ENCODE assay signal across 16 cellular contexts in the genomic region with DNA sequence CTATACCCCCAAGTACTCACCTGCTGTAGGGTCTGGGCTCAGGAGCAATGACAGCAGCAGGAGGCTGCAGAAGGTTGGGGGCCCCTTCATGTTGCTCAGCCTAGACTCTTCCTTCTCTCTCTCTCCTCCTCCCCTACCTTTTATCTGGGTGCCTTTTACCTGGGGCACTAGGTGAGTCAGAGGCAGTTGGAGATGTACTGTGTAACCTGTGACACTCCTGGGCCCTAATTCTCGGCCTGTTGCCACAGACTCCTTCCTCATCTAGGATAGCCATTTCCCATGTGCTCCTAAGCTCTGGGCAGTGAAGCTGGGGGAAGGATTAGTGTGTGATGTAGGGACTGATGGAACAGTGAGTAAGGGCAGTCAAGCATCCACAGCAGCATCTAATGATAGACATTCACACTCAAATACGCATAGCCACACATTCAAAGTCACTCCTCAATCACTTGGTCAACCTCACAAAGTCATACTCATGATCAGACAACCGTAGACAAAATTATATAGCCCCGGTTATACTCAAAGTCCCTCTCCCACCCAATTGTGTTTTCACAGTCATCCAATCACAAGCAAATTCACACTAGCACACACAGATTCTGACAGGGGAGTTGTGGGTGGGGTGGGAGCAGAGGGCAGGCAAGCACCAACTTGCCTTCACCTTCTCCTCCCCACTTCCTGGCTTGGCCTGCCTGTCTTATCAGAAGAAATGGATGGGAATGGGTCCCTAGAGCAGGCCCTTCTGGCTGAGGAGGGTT. TPM values are rescaled to one million over a fixed set of nuclear protein-coding genes. Genes with fewer than 3 reads are reported as not detected.
DNase-seq lines count a peak whose midpoint lies in the region; ATAC-seq, FAIRE-seq and TF ChIP-seq lines count a peak whose summit lies in the region.
"Had no signal": no experiment of that assay in that cellular context is flagged by ENCODE, and none has a peak within 500 bp of the region (broad histone marks: within the 10 kb centered on the region; RNA-seq: fewer than 3 reads in every experiment).

A gene with protein sequence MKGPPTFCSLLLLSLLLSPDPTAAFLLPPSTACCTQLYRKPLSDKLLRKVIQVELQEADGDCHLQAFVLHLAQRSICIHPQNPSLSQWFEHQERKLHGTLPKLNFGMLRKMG (minus strand): TSS at position 114 of the 752 bp plus-strand sequence. CDS start 24 bp downstream, at position 90.

- H3K9ac ChIP-seq in Loucy (ENCODE audit: low read depth, low read length, poor library complexity, severe bottlenecking) (peak within 1 kb of the TSS; percentile 25), GM12878 (ENCODE audit: control insufficient read depth, insufficient read depth, low read length) (no peak within 1 kb of the TSS), MM.1S (ENCODE audit: low read length) (no peak within 1 kb of the TSS)

- TF ChIP-seq CTCF in Loucy (conservative IDR thresholded peaks at IDR 0.05; ENCODE audit: low read length), result no peak
- TF ChIP-seq CTCF in GM12878 (IDR thresholded peaks at IDR 0.05 in 2 of 3, conservative IDR thresholded peaks at IDR 0.05 in 1 of 3; ENCODE audit: control insufficient read depth in 2 of 3, extremely low read depth in 1 of 3, insufficient read depth in 1 of 3, low read depth in 3 of 3, low read length in 3 of 3), result no peak
- TF ChIP-seq CTCF in MM.1S (IDR thresholded peaks at IDR 0.05; ENCODE audit: low read length), result no peak
- no peak for TF ChIP-seq CTCF in Peyer's patch (IDR thresholded peaks at IDR 0.05)

- H3K27me3 ChIP-seq in CD4-positive, alpha-beta memory T cell (ENCODE audit: insufficient read depth, low read length), result no peaks in the 10 kb centered on the region
- H3K27me3 ChIP-seq in Loucy (ENCODE audit: insufficient read depth, low read length, poor library complexity, severe bottlenecking) (no peaks in the 10 kb centered on the region), GM12878 (replicated peaks in 1 of 2; ENCODE audit: control insufficient read depth in 2 of 2, insufficient read depth in 2 of 2, low read length in 1 of 2) (no peaks in the 10 kb centered on the region), MM.1S (replicated peaks; ENCODE audit: insufficient read depth, low read length) (no peaks in the 10 kb centered on the region), Peyer's patch (no peaks in the 10 kb centered on the region)
- H3K27me3 ChIP-seq in naive thymus-derived CD4-positive, alpha-beta T cell (ENCODE audit: control insufficient read depth in 2 of 2, insufficient read depth in 2 of 2, low read length in 2 of 2), result no peaks in the 10 kb centered on the region
- H3K27me3 ChIP-seq: cardiac muscle cell, neutrophil, right lobe of liver had no signal

- no peak for TF ChIP-seq RAD21 in GM12878 (IDR thresholded peaks at IDR 0.05; ENCODE audit: insufficient read depth, low read depth, low read length)

- POLR2A ChIA-PET in CD4-positive, alpha-beta memory T cell (lab: Charles Lee; ENCODE audit: partially characterized antibody), result interaction anchor here (0.6 to 18.7 kb wide), 5 partner anchors 19 to 438 kb away, joined by 3 to 484 read pairs (median 3); a partner anchor contains a TSS
- POLR2A ChIA-PET in GM12878 (lab: Charles Lee), result interaction anchor here (0.6 to 1.4 kb wide), 3 partner anchors 10 to 1689 kb away, joined by 3 to 5 read pairs (median 3); a partner anchor contains a TSS
- POLR2A ChIA-PET in naive thymus-derived CD4-positive, alpha-beta T cell (lab: Charles Lee), result interaction anchor here (0.6 to 6.8 kb wide), 7 partner anchors 10 to 51 kb away, joined by 3 to 79 read pairs (median 5); a partner anchor contains a TSS

- no peak for DNase-seq in CD4-positive, alpha-beta memory T cell
- DNase-seq in GM12878 (ENCODE audit: low read depth, low spot score) (no peak), MM.1S (no peak), epidermal melanocyte (ENCODE audit: insufficient read length, low spot score) (no peak), Peyer's patch (no peak)
- DNase-seq in naive thymus-derived CD4-positive, alpha-beta T cell, result no peak
- DNase-seq: DMS153; endodermal cell; mesenchymal stem cell; NCI-H510A treated with DMSO at 0.1 percent for 48 hours; right lobe of liver; stimulated activated CD4-positive, alpha-beta T cell treated with anti-CD3 and anti-CD28 coated beads, Interleukin-4, amount 100 ng/mL, for 1 hour had no signal

- peak within 1 kb of the TSS; percentile 95 to 99 (median 98) for H3K27ac Mint-ChIP-seq in CD4-positive, alpha-beta memory T cell
- peak within 1 kb of the TSS; percentile 86 to 98 (median 97) for H3K27ac Mint-ChIP-seq in naive thymus-derived CD4-positive, alpha-beta T cell
- H3K27ac Mint-ChIP-seq: endodermal cell had no signal

- no peak for TF ChIP-seq POLR2A in GM12878 (IDR thresholded peaks at IDR 0.05; ENCODE audit: low read depth, low read length)
- no peak for TF ChIP-seq POLR2A in Peyer's patch (IDR thresholded peaks at IDR 0.05)

- no peak for TF ChIP-seq EP300 in GM12878 (IDR thresholded peaks at IDR 0.05; ENCODE audit: borderline replicate concordance in 1 of 2, control insufficient read depth in 1 of 2, low read depth in 2 of 2, low read length in 2 of 2)

- H3K79me2 ChIP-seq in Loucy (ENCODE audit: insufficient read depth, low read length) (no peaks in the 10 kb centered on the region), GM12878 (ENCODE audit: control insufficient read depth, insufficient read depth, low read length) (no peaks in the 10 kb centered on the region), MM.1S (ENCODE audit: low read length) (no peaks in the 10 kb centered on the region)

- in situ Hi-C loops in GM12878 (cut with MboI), result no loop called here

- CTCF ChIA-PET in CD4-positive, alpha-beta memory T cell (lab: Charles Lee; ENCODE audit: partially characterized antibody), result interaction anchor here (1.0 to 8.6 kb wide), 8 partner anchors 9 to 60 kb away, joined by 3 to 168 read pairs (median 4); a partner anchor contains a TSS
- CTCF ChIA-PET in GM12878 (lab: Yijun Ruan, JAX), result interaction anchor here (0.8 to 3.2 kb wide), 8 partner anchors 10 to 40 kb away, joined by 3 to 23 read pairs (median 8); a partner anchor contains a TSS
- CTCF ChIA-PET in naive thymus-derived CD4-positive, alpha-beta T cell (lab: Charles Lee), result interaction anchor here (0.7 to 6.0 kb wide), 6 partner anchors 15 to 59 kb away, joined by 3 to 50 read pairs (median 4); a partner anchor contains a TSS

- no peaks in the 10 kb centered on the region for H3K9me3 ChIP-seq in CD4-positive, alpha-beta memory T cell (ENCODE audit: control insufficient read depth in 1 of 2, low read length in 2 of 2)
- H3K9me3 ChIP-seq in Loucy (ENCODE audit: insufficient read depth, low read depth, low read length) (no peaks in the 10 kb centered on the region), GM12878 (replicated peaks; ENCODE audit: control insufficient read depth, insufficient read depth, low read length) (no peaks in the 10 kb centered on the region), MM.1S (replicated peaks; ENCODE audit: insufficient read depth, low read length) (no peaks in the 10 kb centered on the region), Peyer's patch (no peaks in the 10 kb centered on the region)
- no peaks in the 10 kb centered on the region for H3K9me3 ChIP-seq in naive thymus-derived CD4-positive, alpha-beta T cell (ENCODE audit: control insufficient read depth in 2 of 3, low read length in 3 of 3)
- H3K9me3 ChIP-seq: neutrophil, right lobe of liver had no signal

- H3K4me3 ChIP-seq in CD4-positive, alpha-beta memory T cell (ENCODE audit: low read length in 2 of 2), result peak within 1 kb of the TSS in 1 of 2 donors; percentile 18
- H3K4me3 ChIP-seq in Loucy (ENCODE audit: low read length, poor library complexity, severe bottlenecking) (no peak within 1 kb of the TSS), GM12878 (no peak within 1 kb of the TSS), MM.1S (ENCODE audit: low read length) (no peak within 1 kb of the TSS), Peyer's patch (no peak within 1 kb of the TSS)
- no peak within 1 kb of the TSS for H3K4me3 ChIP-seq in naive thymus-derived CD4-positive, alpha-beta T cell (ENCODE audit: low read length)
- H3K4me3 ChIP-seq: cardiac muscle cell, right lobe of liver had no signal

- peaks cover 62% of the 10 kb centered on the region for H3K4me1 ChIP-seq in CD4-positive, alpha-beta memory T cell (ENCODE audit: insufficient read depth, low read length)
- peaks cover 7% of the 10 kb centered on the region for H3K4me1 ChIP-seq in Loucy (ENCODE audit: insufficient read depth, low read length, poor library complexity, severe bottlenecking)
- H3K4me1 ChIP-seq in GM12878 (ENCODE audit: control insufficient read depth, insufficient read depth, low read length), result peaks cover 9% of the 10 kb centered on the region
- peaks cover 33 to 40% of the 10 kb centered on the region in 2 donors for H3K4me1 ChIP-seq in naive thymus-derived CD4-positive, alpha-beta T cell (ENCODE audit: control insufficient read depth in 2 of 2, insufficient read depth in 2 of 2, low read length in 2 of 2)
- H3K4me1 ChIP-seq in MM.1S (ENCODE audit: low read length), result peaks cover 9% of the 10 kb centered on the region; the same call in 1 of the 2 replicates
- H3K4me1 ChIP-seq in Peyer's patch, result peaks cover 0 to 7% (median 6%) of the 10 kb centered on the region in 4 donors

- H3K9me2 ChIP-seq in Loucy (replicated peaks; ENCODE audit: low read depth, low read length) (no peaks in the 10 kb centered on the region), MM.1S (replicated peaks; ENCODE audit: insufficient read depth, low read length) (no peaks in the 10 kb centered on the region)

- no TSS peak for BruUV-seq in GM12878 (replicated peaks; lab: Mats Ljungman, UMichigan)

- no peaks in the 10 kb centered on the region for H3K27me3 Mint-ChIP-seq in CD4-positive, alpha-beta memory T cell
- no peaks in the 10 kb centered on the region for H3K27me3 Mint-ChIP-seq in naive thymus-derived CD4-positive, alpha-beta T cell

- ATAC-seq in GM12878, result no peak
- no peak for ATAC-seq in naive thymus-derived CD4-positive, alpha-beta T cell
- ATAC-seq: right lobe of liver had no signal

- H3F3A ChIP-seq in Loucy (ENCODE audit: low read depth) (no peaks in the 10 kb centered on the region), MM.1S (ENCODE audit: insufficient read depth, low read length) (peaks cover 17% of the 10 kb centered on the region)

- H3K4me1 Mint-ChIP-seq in CD4-positive, alpha-beta memory T cell, result peaks cover 43 to 69% (median 55%) of the 10 kb centered on the region in 4 donors
- H3K4me1 Mint-ChIP-seq in naive thymus-derived CD4-positive, alpha-beta T cell, result peaks cover 37 to 60% (median 50%) of the 10 kb centered on the region in 7 donors

- SMC1A ChIA-PET in GM12878 (lab: Charles Lee; ENCODE audit: uncharacterized antibody, unreplicated experiment), result interaction anchor here (1.8 kb wide), 1 partner anchor 25 kb away, joined by 7 read pairs; a partner anchor contains a TSS

- 50% methylated on average over 4 of the region's 4 CpGs for WGBS in GM12878 (ENCODE audit: insufficient coverage, insufficient replicate concordance, low lambda C conversion rate, missing lambda C conversion rate)

- H3K4me2 ChIP-seq in Loucy (ENCODE audit: low read depth, low read length, poor library complexity, severe bottlenecking) (no peak within 1 kb of the TSS), GM12878 (ENCODE audit: control insufficient read depth, insufficient read depth) (0 out of 2 replicates have a peak within 1 kb of the TSS, but pooled peaks have one; percentile 25), MM.1S (ENCODE audit: low read depth, low read length) (no peak within 1 kb of the TSS)

- intact Hi-C loops in CD4-positive, alpha-beta memory T cell (cut with micrococcal nuclease), result loop anchor here (10.0 kb wide), 3 partner anchors 412 to 1152 kb away; a partner anchor contains a TSS
- intact Hi-C loops in GM12878 (cut with micrococcal nuclease; ENCODE audit: unreplicated experiment), result no loop called here
- intact Hi-C loops in naive thymus-derived CD4-positive, alpha-beta T cell (cut with micrococcal nuclease), result loop anchor here (5.0 to 10.0 kb wide), 6 partner anchors 412 to 1498 kb away; a partner anchor contains a TSS

- no peak for FAIRE-seq in GM12878 (lab: Jason Lieb, UNC)

- peak within 1 kb of the TSS; percentile 98 for H3K27ac ChIP-seq in CD4-positive, alpha-beta memory T cell (ENCODE audit: low read depth, low read length)
- H3K27ac ChIP-seq in GM12878 (ENCODE audit: control insufficient read depth, insufficient read depth), result no peak within 1 kb of the TSS
- H3K27ac ChIP-seq in naive thymus-derived CD4-positive, alpha-beta T cell (ENCODE audit: low read depth, low read length), result peak within 1 kb of the TSS; percentile 74
- H3K27ac ChIP-seq in MM.1S (ENCODE audit: low read length), result no peak within 1 kb of the TSS
- H3K27ac ChIP-seq in Peyer's patch, result peak within 1 kb of the TSS in 1 of 4 donors; percentile 1
- H3K27ac ChIP-seq: cardiac muscle cell, neutrophil had no signal

- RAD21 ChIA-PET in GM12878 (lab: Charles Lee; ENCODE audit: unreplicated experiment), result no interaction called here

- H4K20me1 ChIP-seq in Loucy (ENCODE audit: insufficient read depth, low read length, poor library complexity, severe bottlenecking), result no peaks in the 10 kb centered on the region
- no peaks in the 10 kb centered on the region for H4K20me1 ChIP-seq in GM12878 (ENCODE audit: control insufficient read depth, insufficient read depth)
- H4K20me1 ChIP-seq in MM.1S (ENCODE audit: insufficient read depth, low read length), result no peaks in the 10 kb centered on the region

- H3K36me3 Mint-ChIP-seq in CD4-positive, alpha-beta memory T cell, result peaks cover 20 to 28% of the 10 kb centered on the region in 2 donors
- H3K36me3 Mint-ChIP-seq in naive thymus-derived CD4-positive, alpha-beta T cell, result peaks cover 0 to 27% (median 12%) of the 10 kb centered on the region in 5 donors

- peak within 1 kb of the TSS; percentile 28 to 97 (median 85) for H3K4me3 Mint-ChIP-seq in CD4-positive, alpha-beta memory T cell
- peak within 1 kb of the TSS; percentile 43 to 97 (median 86) for H3K4me3 Mint-ChIP-seq in naive thymus-derived CD4-positive, alpha-beta T cell
- H3K4me3 Mint-ChIP-seq: endodermal cell had no signal

- peaks cover 15% of the 10 kb centered on the region for H3K36me3 ChIP-seq in CD4-positive, alpha-beta memory T cell (ENCODE audit: insufficient read depth, low read length)
- H3K36me3 ChIP-seq in Loucy (ENCODE audit: insufficient read depth, low read length), result no peaks in the 10 kb centered on the region
- H3K36me3 ChIP-seq in GM12878 (ENCODE audit: control insufficient read depth in 2 of 2, insufficient read depth in 2 of 2, low read length in 1 of 2), result no peaks in the 10 kb centered on the region
- H3K36me3 ChIP-seq in naive thymus-derived CD4-positive, alpha-beta T cell (ENCODE audit: control insufficient read depth in 2 of 3, insufficient read depth in 3 of 3, low read length in 3 of 3), result peaks cover 0 to 15% (median 0%) of the 10 kb centered on the region in 3 experiments
- H3K36me3 ChIP-seq in MM.1S (replicated peaks; ENCODE audit: insufficient read depth, low read length), result no peaks in the 10 kb centered on the region
- no peaks in the 10 kb centered on the region for H3K36me3 ChIP-seq in Peyer's patch
- H3K36me3 ChIP-seq: cardiac muscle cell, right lobe of liver had no signal

- H3K9me3 Mint-ChIP-seq in CD4-positive, alpha-beta memory T cell, result peaks cover 0 to 2% (median 0%) of the 10 kb centered on the region in 8 donors
- H3K9me3 Mint-ChIP-seq in naive thymus-derived CD4-positive, alpha-beta T cell, result peaks cover 0 to 3% (median 0%) of the 10 kb centered on the region in 11 donors
- H3K9me3 Mint-ChIP-seq: endodermal cell had no signal

- no peak within 1 kb of the TSS for H2AFZ ChIP-seq in Loucy (ENCODE audit: low read length)
- peak within 1 kb of the TSS; percentile 26; the same call in 1 of the 2 replicates for H2AFZ ChIP-seq in GM12878 (ENCODE audit: control insufficient read depth, low read depth, low read length)
- no peak within 1 kb of the TSS for H2AFZ ChIP-seq in MM.1S (ENCODE audit: low read length)

RNA-seq across cellular contexts. Expression of the gene that starts here (rescaled TPM):
- total RNA-seq in CD4-positive, alpha-beta memory T cell, result not detected
- polyA plus RNA-seq in CD4-positive, alpha-beta memory T cell, result under 1 TPM in 1 of 2 donors, not detected in 1; 0.59 TPM
- total RNA-seq in GM12878 (2013; cell fraction: nucleolus; rRNA removed), result not detected in 2 replicates
- total RNA-seq in GM12878 (2014; rRNA removed) (not detected in 2 replicates), GM12878 (2014; rRNA removed; fragmentation: Illumina TruSeq; extraction: Trizol) (not detected in 2 replicates), GM12878 (2021) (not detected in 2 replicates), Peyer's patch (not detected)
- not detected for polyA plus RNA-seq in GM12878 (2011; ENCODE audit: low read depth)
- polyA plus RNA-seq in GM12878 (2011; rRNA removed) (not detected in 2 replicates), GM12878 (2014; fragmentation: Illumina TruSeq; extraction: Trizol) (not detected in 2 replicates), GM12878 (2014; fragmentation: Nextera tagmentation; extraction: Ambion mirVana) (under 1 TPM in 1 of 2 experiments, not detected in 1; 0.45 TPM), GM12878 (2014; rRNA removed) (not detected in 2 replicates), GM12878 (2016; fragmentation: Nextera tagmentation; extraction: Ambion mirVana) (not detected)
- polyA plus RNA-seq in GM12878 (2011; cell fraction: cytosol; rRNA removed), result 0.15 and 0.25 TPM in 2 replicates
- 0.34 and 1.1 TPM in 2 replicates for polyA plus RNA-seq in GM12878 (2011; cell fraction: nucleus; rRNA removed)
- polyA plus RNA-seq in GM12878 (2012), result not detected in 2 replicates
- polyA minus RNA-seq in GM12878 (2011; rRNA and poly(A)+ RNA removed), result 0.37 TPM in 1 of 2 replicates, not detected in the other
- not detected in 2 replicates for polyA minus RNA-seq in GM12878 (2011; cell fraction: cytosol; rRNA and poly(A)+ RNA removed)
- polyA minus RNA-seq in GM12878 (2011; cell fraction: nucleus; rRNA and poly(A)+ RNA removed), result not detected in 2 replicates
- not detected for total RNA-seq in naive thymus-derived CD4-positive, alpha-beta T cell
- not detected for polyA plus RNA-seq in naive thymus-derived CD4-positive, alpha-beta T cell
- total RNA-seq: endodermal cell, LHCN-M2, right lobe of liver had no signal

Comparison
In these comparisons a context has a peak if more than half of its experiments do, and no peak if none do; other contexts are left out.
1. H3K27ac ChIP-seq: peak in CD4-positive, alpha-beta memory T cell (single experiment) and naive thymus-derived CD4-positive, alpha-beta T cell (single experiment); none in GM12878 (single experiment) and MM.1S (single experiment).